ENCODE assay signal across 9 cellular contexts in genomic region chr2:47033102-47033880, GRCh38.
A peak's percentile ranks its signal among the peaks of the same experiment; 100 is the strongest.
DNase-seq lines count a peak whose midpoint lies in the region; ATAC-seq, FAIRE-seq and TF ChIP-seq lines count a peak whose summit lies in the region.
"Had no signal": no experiment of that assay in that cellular context is flagged by ENCODE, and none has a peak within 500 bp of the region (broad histone marks: within the 10 kb centered on the region; RNA-seq: fewer than 3 reads in every experiment).

No MANE protein-coding gene starts in this region.

- H4K20me1 ChIP-seq in astrocyte (ENCODE audit: insufficient read depth, low read length) = no peaks in the 10 kb centered on the region

- H3K4me3 Mint-ChIP-seq in activated naive CD4-positive, alpha-beta T cell treated with anti-CD3 and anti-CD28 coated beads, Interleukin-2, amount 10 ng/mL, durations not matched to agents 7 days and 5 days = no peak overlapping the region
- peak overlapping the region; percentile 66 for H3K4me3 Mint-ChIP-seq in astrocyte (ENCODE audit: unreplicated experiment)

- no peaks in the 10 kb centered on the region for H3K79me2 ChIP-seq in astrocyte (ENCODE audit: insufficient read depth, low read length)

- peak overlapping the region; percentile 9 for H3K27ac Mint-ChIP-seq in activated naive CD4-positive, alpha-beta T cell treated with anti-CD3 and anti-CD28 coated beads, Interleukin-2, amount 10 ng/mL, durations not matched to agents 7 days and 5 days
- H3K27ac Mint-ChIP-seq in astrocyte (ENCODE audit: unreplicated experiment) = peak overlapping the region; percentile 100

- WGBS in upper lobe of left lung, 2 donors = 59 to 65% methylated on average over 11 to 12 of the region's 12 CpGs

- H3K4me3 ChIP-seq in astrocyte (ENCODE audit: insufficient read depth, low read depth, low read length) = no peak overlapping the region
- no peak overlapping the region for H3K4me3 ChIP-seq in upper lobe of left lung

- H3K36me3 Mint-ChIP-seq in activated naive CD4-positive, alpha-beta T cell treated with anti-CD3 and anti-CD28 coated beads, Interleukin-2, amount 10 ng/mL, durations not matched to agents 7 days and 5 days = peaks cover 30% of the 10 kb centered on the region
- peaks cover 16% of the 10 kb centered on the region for H3K36me3 Mint-ChIP-seq in astrocyte (ENCODE audit: low read depth, unreplicated experiment)

- no peak for TF ChIP-seq POLR2A in upper lobe of left lung (IDR thresholded peaks at IDR 0.05)

- peak overlapping the region; percentile 62 for H3K4me2 ChIP-seq in astrocyte (ENCODE audit: low read length)

- ATAC-seq in upper lobe of left lung (ENCODE audit: low FRiP score in 2 of 2) (no peak), GM21619 (IDR thresholded peaks at IDR 0.05; ENCODE audit: unreplicated experiment) (no peak)
- ATAC-seq: stimulated activated naive CD8-positive, alpha-beta T cell treated with anti-CD3 and anti-CD28 coated beads, Interleukin-15, Interleukin-2, amounts not matched to agents 100 U/mL and 50 U/mL, for 24 hours had no signal

- peaks cover 46% of the 10 kb centered on the region for H3K4me1 ChIP-seq in astrocyte (ENCODE audit: insufficient read depth, low read length)
- peaks cover 41 to 55% (median 45%) of the 10 kb centered on the region in 4 donors for H3K4me1 ChIP-seq in upper lobe of left lung

- H3K36me3 ChIP-seq in astrocyte (ENCODE audit: insufficient read depth, low read length) (peaks cover 7% of the 10 kb centered on the region), upper lobe of left lung (peaks cover 3 to 35% (median 23%) of the 10 kb centered on the region in 4 donors)

- no peaks in the 10 kb centered on the region for H3K27me3 ChIP-seq in astrocyte (ENCODE audit: insufficient read depth, low read length)
- no peaks in the 10 kb centered on the region for H3K27me3 ChIP-seq in upper lobe of left lung

- no peaks in the 10 kb centered on the region for H3K27me3 Mint-ChIP-seq in activated naive CD4-positive, alpha-beta T cell treated with anti-CD3 and anti-CD28 coated beads, Interleukin-2, amount 10 ng/mL, durations not matched to agents 7 days and 5 days
- no peaks in the 10 kb centered on the region for H3K27me3 Mint-ChIP-seq in astrocyte (ENCODE audit: low read depth, unreplicated experiment)

- TF ChIP-seq CTCF in astrocyte (IDR thresholded peaks at IDR 0.05; ENCODE audit: insufficient read depth, low read depth, low read length) (no peak), upper lobe of left lung (IDR thresholded peaks at IDR 0.05) (no peak)

- peak overlapping the region; percentile 92 for H3K9ac ChIP-seq in astrocyte (ENCODE audit: low read length)

- no peak for DNase-seq in activated naive CD4-positive, alpha-beta T cell treated with anti-CD3 and anti-CD28 coated beads, Interleukin-2, amount 10 ng/mL, durations not matched to agents 7 days and 5 days
- DNase-seq in activated naive CD4-positive, alpha-beta T cell treated with Interleukin-2 at 50 U/mL for 16 hours = no peak
- DNase-seq in astrocyte (ENCODE audit: low read depth) = no peak
- DNase-seq in lung microvascular endothelial cell (ENCODE audit: low read depth in 2 of 2) = peak; percentile 65 to 66
- peak in 1 of 2 donors; percentile 34 for DNase-seq in upper lobe of left lung
- no peak for DNase-seq in stimulated activated CD4-positive, alpha-beta T cell treated with anti-CD3 and anti-CD28 coated beads, Interleukin-1b, Interleukin-23, amount 100 ng/mL, for 48 hours
- no peak for DNase-seq in iPS-NIHi7 (ENCODE audit: extremely low spot score)
- DNase-seq: stimulated activated naive CD8-positive, alpha-beta T cell treated with anti-CD3 and anti-CD28 coated beads, Interleukin-15, Interleukin-2, amounts not matched to agents 100 U/mL and 50 U/mL, for 24 hours had no signal

- TF ChIP-seq EP300 in upper lobe of left lung (IDR thresholded peaks at IDR 0.05) = no peak

- peak overlapping the region; percentile 100 for H3K27ac ChIP-seq in astrocyte (ENCODE audit: low read depth, low read length)
- H3K27ac ChIP-seq in upper lobe of left lung = peak overlapping the region; percentile 86 to 92 (median 90)

- no peaks in the 10 kb centered on the region for H3K9me3 Mint-ChIP-seq in activated naive CD4-positive, alpha-beta T cell treated with anti-CD3 and anti-CD28 coated beads, Interleukin-2, amount 10 ng/mL, durations not matched to agents 7 days and 5 days
- H3K9me3 Mint-ChIP-seq in astrocyte (ENCODE audit: unreplicated experiment) = no peaks in the 10 kb centered on the region

- FAIRE-seq in astrocyte (lab: Jason Lieb, UNC) = no peak

- H2AFZ ChIP-seq in astrocyte (ENCODE audit: low read depth, low read length) = no peak overlapping the region

- no peaks in the 10 kb centered on the region for H3K9me3 ChIP-seq in astrocyte (ENCODE audit: insufficient read depth, low read depth, low read length)
- H3K9me3 ChIP-seq in upper lobe of left lung = no peaks in the 10 kb centered on the region

- CTCF ChIA-PET in activated naive CD4-positive, alpha-beta T cell treated with anti-CD3 and anti-CD28 coated beads, Interleukin-2, amount 10 ng/mL, durations not matched to agents 7 days and 5 days (lab: Charles Lee) = interaction anchor here (1.1 kb wide), 1 partner anchor 37 kb away, joined by 3 read pairs; no protein-coding TSS in a partner anchor

- H3K4me1 Mint-ChIP-seq in activated naive CD4-positive, alpha-beta T cell treated with anti-CD3 and anti-CD28 coated beads, Interleukin-2, amount 10 ng/mL, durations not matched to agents 7 days and 5 days = peaks cover 24% of the 10 kb centered on the region
- H3K4me1 Mint-ChIP-seq in astrocyte (ENCODE audit: low read depth, unreplicated experiment) = peaks cover 48% of the 10 kb centered on the region

Comparison
In these comparisons a context has a peak if more than half of its experiments do, and no peak if none do; other contexts are left out.
1. DNase-seq: peak in lung microvascular endothelial cell (2 of 2); none in activated naive CD4-positive, alpha-beta T cell treated with anti-CD3 and anti-CD28 coated beads, Interleukin-2, amount 10 ng/mL, durations not matched to agents 7 days and 5 days (single experiment), activated naive CD4-positive, alpha-beta T cell treated with Interleukin-2 at 50 U/mL for 16 hours (single experiment), astrocyte (single experiment), stimulated activated CD4-positive, alpha-beta T cell treated with anti-CD3 and anti-CD28 coated beads, Interleukin-1b, Interleukin-23, amount 100 ng/mL, for 48 hours (single experiment) and iPS-NIHi7 (single experiment).